Comparison of ENCODE assay signal across 13 cellular contexts in the genomic region with DNA sequence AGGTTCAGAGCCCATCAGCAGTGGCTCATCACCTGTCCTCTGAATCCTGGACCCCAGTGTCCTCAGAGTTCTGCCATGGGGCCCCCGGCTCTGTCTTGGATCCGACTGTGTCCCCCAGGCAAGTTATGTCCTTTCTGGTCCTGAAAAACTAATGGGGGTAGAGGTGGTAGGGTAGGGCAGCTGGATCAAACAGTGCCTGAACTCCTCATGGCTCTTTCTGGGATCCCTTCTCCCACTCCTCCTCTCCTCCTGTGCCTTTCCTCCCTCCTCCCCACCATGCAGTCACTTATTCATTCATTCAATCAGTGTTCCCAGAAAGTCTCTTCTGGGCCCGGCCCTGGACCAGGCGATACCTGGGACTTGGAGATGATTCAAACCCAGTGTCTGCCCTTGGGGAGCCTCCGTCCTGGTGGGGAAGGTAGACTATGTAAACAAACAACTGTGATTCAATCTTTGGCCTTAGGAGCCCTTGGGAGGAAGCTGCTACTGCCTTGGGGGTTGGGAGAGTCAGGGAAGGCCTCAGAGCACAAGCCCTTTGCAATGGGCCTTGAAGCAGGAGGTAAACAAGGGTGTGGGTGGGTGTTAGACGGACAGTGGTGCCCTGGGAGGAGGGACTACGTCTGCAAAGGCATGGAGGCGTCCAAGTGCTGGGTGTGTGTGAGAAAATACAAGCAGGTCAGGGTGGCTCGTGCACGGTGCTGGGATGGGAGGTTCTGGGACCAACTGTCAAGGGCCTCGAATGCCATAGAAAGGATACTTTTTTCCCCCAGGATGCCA. TPM values are rescaled to one million over a fixed set of nuclear protein-coding genes. Genes with fewer than 3 reads are reported as not detected.
DNase-seq lines count a peak whose midpoint lies in the region; TF ChIP-seq lines count a peak whose summit lies in the region.
"Had no signal": no experiment of that assay in that cellular context is flagged by ENCODE, and none has a peak within 500 bp of the region (broad histone marks: within the 10 kb centered on the region; RNA-seq: fewer than 3 reads in every experiment).

No MANE protein-coding gene starts in this region.

- H3K27me3 ChIP-seq in breast epithelium (no peaks in the 10 kb centered on the region), stomach (no peaks in the 10 kb centered on the region)

- POLR2A ChIA-PET in MCF 10A (lab: Yijun Ruan, JAX) = interaction anchor here (0.9 kb wide), 1 partner anchor 9 kb away, joined by 5 read pairs; no protein-coding TSS in a partner anchor

- H3K27me3 Mint-ChIP-seq in MCF 10A (ENCODE audit: insufficient read depth, unreplicated experiment) = no peaks in the 10 kb centered on the region

- peak overlapping the region; percentile 6 for H3K27ac Mint-ChIP-seq in MCF 10A (ENCODE audit: low read depth, unreplicated experiment)

- TF ChIP-seq CTCF in MCF 10A (IDR thresholded peaks at IDR 0.05; ENCODE audit: unreplicated experiment) (no peak), breast epithelium (IDR thresholded peaks at IDR 0.05) (no peak), stomach (IDR thresholded peaks at IDR 0.05) (no peak)

- no peak for TF ChIP-seq POLR2A in breast epithelium (IDR thresholded peaks at IDR 0.05)
- no peak for TF ChIP-seq POLR2A in stomach (IDR thresholded peaks at IDR 0.05)

- H3K36me3 Mint-ChIP-seq in MCF 10A (ENCODE audit: insufficient read depth, unreplicated experiment) = peaks cover 7% of the 10 kb centered on the region
- H3K36me3 Mint-ChIP-seq: natural killer cell had no signal

- no TSS peak for BruUV-seq in MCF 10A (replicated peaks; lab: Mats Ljungman, UMichigan)

- H3K9me3 Mint-ChIP-seq in MCF 10A (ENCODE audit: unreplicated experiment) = no peaks in the 10 kb centered on the region
- H3K9me3 Mint-ChIP-seq: natural killer cell had no signal

- no peak for TF ChIP-seq EP300 in stomach (IDR thresholded peaks at IDR 0.05)

- no peak overlapping the region for H3K27ac ChIP-seq in breast epithelium
- H3K27ac ChIP-seq in stomach = no peak overlapping the region

- H3K4me1 Mint-ChIP-seq in MCF 10A (ENCODE audit: insufficient read depth, unreplicated experiment) = peaks cover 20% of the 10 kb centered on the region
- H3K4me1 Mint-ChIP-seq: natural killer cell had no signal

- intact Hi-C loops in MCF 10A (cut with micrococcal nuclease) = no loop called here
- intact Hi-C loops in breast epithelium (cut with DNase I; ENCODE audit: low total_unique reads) = no loop called here
- intact Hi-C loops in stomach (cut with DNase I; ENCODE audit: low total_unique reads) = no loop called here
- intact Hi-C loops in posterior vena cava (cut with DNase I) = loop anchor here in 1 of 2 donors (10.0 kb wide), 1 partner anchor 1276 kb away; no protein-coding TSS in a partner anchor

- H3K36me3 ChIP-seq in breast epithelium = no peaks in the 10 kb centered on the region
- no peaks in the 10 kb centered on the region for H3K36me3 ChIP-seq in stomach

- H3K4me1 ChIP-seq in breast epithelium (no peaks in the 10 kb centered on the region), stomach (peaks cover 0 to 14% (median 0%) of the 10 kb centered on the region in 4 donors)

- WGBS in stomach, 5 donors = 52 to 65% (median 60%) methylated on average over 11 of the region's 11 CpGs

- no peak overlapping the region for H3K4me3 Mint-ChIP-seq in MCF 10A (ENCODE audit: unreplicated experiment)
- H3K4me3 Mint-ChIP-seq: natural killer cell had no signal

- peak; percentile 53 for DNase-seq in MCF 10A (ENCODE audit: unreplicated experiment)
- DNase-seq in breast epithelium (ENCODE audit: low spot score in 2 of 2) = no peak
- DNase-seq in amniotic epithelial cell (ENCODE audit: low read depth) = peak; percentile 82
- peak; percentile 52 for DNase-seq in kidney tubule cell (ENCODE audit: low spot score)
- peak; percentile 50 for DNase-seq in stomach
- no peak for DNase-seq in effector CD8-positive, alpha-beta T cell (lab: John Stamatoyannopoulos, UW)
- no peak for DNase-seq in epidermal melanocyte (ENCODE audit: insufficient read length, low spot score)
- no peak for DNase-seq in posterior vena cava (ENCODE audit: low spot score)
- DNase-seq: activated CD4-positive, CD25-positive, alpha-beta regulatory T cell treated with anti-CD3 and anti-CD28 coated beads, Interleukin-2, amount 50 U/mL, for 72 hours; kidney glomerular epithelial cell; natural killer cell; NCI-H1092 had no signal

- no peaks in the 10 kb centered on the region for H3K9me3 ChIP-seq in breast epithelium
- no peaks in the 10 kb centered on the region for H3K9me3 ChIP-seq in stomach

- CTCF ChIA-PET in MCF 10A (lab: Yijun Ruan, JAX) = interaction anchor here (0.9 kb wide), 1 partner anchor 50 kb away, joined by 4 read pairs; no protein-coding TSS in a partner anchor

- H3K4me3 ChIP-seq in breast epithelium (no peak overlapping the region), stomach (no peak overlapping the region)

RNA-seq across cellular contexts. Expression of gene FAM83G, which starts 6.4 kb away (rescaled TPM):
- total RNA-seq in MCF 10A (2022) = 47.7 and 50.1 TPM in 2 replicates
- 10 to 100 TPM in 1 of 3 donors, 1 to 10 TPM in 2; 1.8 to 11.0 (median 7.2) TPM for total RNA-seq in breast epithelium
- total RNA-seq in stomach = 10 to 100 TPM in 3 of 5 donors, 1 to 10 TPM in 2; 8.8 to 41.1 (median 20.1) TPM
- 10 to 100 TPM in 2 of 3 donors, 1 to 10 TPM in 1; 8.2 to 16.4 (median 11.9) TPM for polyA plus RNA-seq in stomach
- 10 to 100 TPM in 1 of 2 donors, 1 to 10 TPM in 1; 2.8 to 10.9 TPM for total RNA-seq in posterior vena cava

RNA-seq across cellular contexts. Expression of gene GRAP, which starts 35.8 kb away (rescaled TPM):
- total RNA-seq in MCF 10A (2022) (not detected in 2 replicates), breast epithelium (1 to 10 TPM; 1.8 to 9.8 (median 2.2) TPM), stomach (10 to 100 TPM in 1 of 5 donors, 1 to 10 TPM in 3, under 1 TPM in 1; 0.87 to 92.2 (median 2.0) TPM), posterior vena cava (1 to 10 TPM; 4.0 to 6.8 TPM)
- 1 to 10 TPM; 2.6 to 4.1 (median 3.3) TPM for polyA plus RNA-seq in stomach

RNA-seq across cellular contexts. Expression of gene SLC5A10, which starts 59.0 kb away (rescaled TPM):
- 0.15 and 0.16 TPM in 2 replicates for total RNA-seq in MCF 10A (2022)
- under 1 TPM in 1 of 3 donors, not detected in 2; 0.29 TPM for total RNA-seq in breast epithelium
- not detected for total RNA-seq in stomach
- polyA plus RNA-seq in stomach = under 1 TPM; 0.06 to 0.46 (median 0.13) TPM
- total RNA-seq in posterior vena cava = not detected
- total RNA-seq: A673 had no signal

Comparison
In these comparisons a context has a peak if more than half of its experiments do, and no peak if none do; other contexts are left out.
1. DNase-seq: peak in MCF 10A (single experiment), amniotic epithelial cell (single experiment), kidney tubule cell (single experiment) and stomach (single experiment); none in breast epithelium (0 of 2), effector CD8-positive, alpha-beta T cell (single experiment), epidermal melanocyte (single experiment) and posterior vena cava (single experiment).